ENCODE assay signal across 8 cellular contexts in genomic region chr10:3785251-3785848, GRCh38. TPM values are rescaled to one million over a fixed set of nuclear protein-coding genes. Genes with fewer than 3 reads are reported as not detected.
DNase-seq lines count a peak whose midpoint lies in the region; ATAC-seq lines count a peak whose summit lies in the region.

No MANE protein-coding gene starts in this region.

- POLR2A ChIA-PET in naive thymus-derived CD8-positive, alpha-beta T cell (lab: Charles Lee): interaction anchor here (0.5 to 6.5 kb wide), 52 partner anchors 8 to 1508 kb away, joined by 3 to 222 read pairs (median 5); no protein-coding TSS in a partner anchor

- H3K9me3 Mint-ChIP-seq in naive thymus-derived CD8-positive, alpha-beta T cell: peaks cover 5 to 11% (median 9%) of the 10 kb centered on the region in 9 donors
- peaks cover 0 to 7% of the 10 kb centered on the region in 2 donors for H3K9me3 Mint-ChIP-seq in stimulated activated naive B cell treated with anti-CD40 and anti-IgM and Interleukin-4, amounts not matched to agents 10 μg/mL and 1 μg/mL and 100 μg/mL, for 72 hours

- H3K4me3 Mint-ChIP-seq in naive thymus-derived CD8-positive, alpha-beta T cell: peak overlapping the region; percentile 84 to 100 (median 95)
- H3K4me3 Mint-ChIP-seq in stimulated activated naive B cell treated with anti-CD40 and anti-IgM and Interleukin-4, amounts not matched to agents 10 μg/mL and 1 μg/mL and 100 μg/mL, for 72 hours: peak overlapping the region; percentile 89 to 94

- no peaks in the 10 kb centered on the region for H3K27me3 Mint-ChIP-seq in naive thymus-derived CD8-positive, alpha-beta T cell
- no peaks in the 10 kb centered on the region for H3K27me3 Mint-ChIP-seq in stimulated activated naive B cell treated with anti-CD40 and anti-IgM and Interleukin-4, amounts not matched to agents 10 μg/mL and 1 μg/mL and 100 μg/mL, for 72 hours

- peak overlapping the region; percentile 94 to 99 (median 98) for H3K27ac Mint-ChIP-seq in naive thymus-derived CD8-positive, alpha-beta T cell
- H3K27ac Mint-ChIP-seq in stimulated activated naive B cell treated with anti-CD40 and anti-IgM and Interleukin-4, amounts not matched to agents 10 μg/mL and 1 μg/mL and 100 μg/mL, for 72 hours: peak overlapping the region; percentile 100

- peak; percentile 99 for DNase-seq in ELF-1 (ENCODE audit: low read depth, low spot score)
- peak; percentile 93 for DNase-seq in H4 (ENCODE audit: low spot score)
- DNase-seq in LHCN-M2 (ENCODE audit: low read depth): peak; percentile 98
- DNase-seq in RKO (ENCODE audit: low spot score): peak; percentile 98
- peak; percentile 98 to 99 for DNase-seq in activated T-helper 1 cell treated with anti-CD3 and anti-CD28 coated beads, Interleukin-2, amount 50 U/mL, for 16 hours (ENCODE audit: low read depth in 1 of 2, low spot score in 1 of 2)
- peak; percentile 98 for DNase-seq in fibroblast of gingiva (ENCODE audit: low read depth)
- DNase-seq in naive thymus-derived CD8-positive, alpha-beta T cell: peak; percentile 98 to 100 (median 100)
- DNase-seq in stimulated activated naive B cell treated with anti-CD40 and anti-IgM and Interleukin-4, amounts not matched to agents 10 μg/mL and 1 μg/mL and 100 μg/mL, for 72 hours: peak; percentile 99

- peaks cover 12 to 25% (median 19%) of the 10 kb centered on the region in 3 donors for H3K36me3 Mint-ChIP-seq in naive thymus-derived CD8-positive, alpha-beta T cell
- peaks cover 55 to 63% of the 10 kb centered on the region in 2 donors for H3K36me3 Mint-ChIP-seq in stimulated activated naive B cell treated with anti-CD40 and anti-IgM and Interleukin-4, amounts not matched to agents 10 μg/mL and 1 μg/mL and 100 μg/mL, for 72 hours

- H3K4me1 Mint-ChIP-seq in naive thymus-derived CD8-positive, alpha-beta T cell: peaks cover 28 to 50% (median 31%) of the 10 kb centered on the region in 4 donors
- H3K4me1 Mint-ChIP-seq in stimulated activated naive B cell treated with anti-CD40 and anti-IgM and Interleukin-4, amounts not matched to agents 10 μg/mL and 1 μg/mL and 100 μg/mL, for 72 hours: peaks cover 33 to 54% of the 10 kb centered on the region in 2 donors

- ATAC-seq in naive thymus-derived CD8-positive, alpha-beta T cell: peak; percentile 67 to 76
- ATAC-seq in stimulated activated naive B cell treated with anti-CD40 and anti-IgM and Interleukin-4, amounts not matched to agents 10 μg/mL and 1 μg/mL and 100 μg/mL, for 72 hours (replicated peaks): peak; percentile 78 to 85

RNA-seq across cellular contexts. Expression of gene KLF6, which starts 0.3 kb away (rescaled TPM):
- 2.9 and 3.9 TPM in 2 replicates for total RNA-seq in H4 (2014; rRNA removed; shearing (Covaris generic))
- 30.7 and 35.9 TPM in 2 replicates for total RNA-seq in LHCN-M2 (2014; rRNA removed)
- polyA plus RNA-seq in LHCN-M2 (2012): 48.4 TPM
- total RNA-seq in naive thymus-derived CD8-positive, alpha-beta T cell: 100 to 1,000 TPM; 147 to 155 TPM
- 100 to 1,000 TPM; 106 to 294 (median 115) TPM for polyA plus RNA-seq in naive thymus-derived CD8-positive, alpha-beta T cell

Comparison
In these comparisons a context has a peak if more than half of its experiments do, and no peak if none do; other contexts are left out.
1. Peak in every context shown above with its lines: DNase-seq and ATAC-seq.